In the genomic region with DNA sequence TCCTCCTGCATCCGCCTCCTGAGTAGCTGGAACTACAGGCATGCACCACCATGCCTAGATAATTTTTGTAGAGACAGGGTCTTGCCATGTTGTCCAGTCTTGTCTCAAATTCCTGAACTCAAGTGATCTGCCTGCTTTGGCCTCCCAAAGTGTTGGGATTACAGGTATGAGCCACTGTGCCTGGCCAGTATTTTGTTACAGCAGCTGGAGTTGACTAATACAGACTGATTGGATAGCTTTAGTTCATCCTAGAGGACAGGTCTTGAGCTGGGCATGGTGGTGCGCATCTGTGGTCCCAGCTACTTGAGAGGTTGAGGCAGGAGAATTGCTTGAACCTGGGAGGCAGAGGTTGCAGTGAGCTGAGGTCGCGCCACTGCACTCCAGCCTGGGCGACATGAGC, we compare ENCODE assay signal across 3 cellular contexts. TPM values are rescaled to one million over a fixed set of nuclear protein-coding genes. Genes with fewer than 3 reads are reported as not detected.
"Had no signal": no experiment of that assay in that cellular context is flagged by ENCODE, and none has a peak within 500 bp of the region (broad histone marks: within the 10 kb centered on the region; RNA-seq: fewer than 3 reads in every experiment).

No MANE protein-coding gene starts in this region.

RNA-seq across cellular contexts. Expression of a gene that starts 40.0 kb away (rescaled TPM):
- total RNA-seq: M059J, PC-3, SJSA1 had no signal
